Comparison of ENCODE assay signal across 9 cellular contexts in genomic region chr18:31490387-31490786, GRCh38. TPM values are rescaled to one million over a fixed set of nuclear protein-coding genes. Genes with fewer than 3 reads are reported as not detected.
A peak's percentile ranks its signal among the peaks of the same experiment; 100 is the strongest.
DNase-seq lines count a peak whose midpoint lies in the region; ATAC-seq and TF ChIP-seq lines count a peak whose summit lies in the region.
"Had no signal": no experiment of that assay in that cellular context is flagged by ENCODE, and none has a peak within 500 bp of the region (broad histone marks: within the 10 kb centered on the region; RNA-seq: fewer than 3 reads in every experiment).

No MANE protein-coding gene starts in this region.

- ATAC-seq in GM19324 (IDR thresholded peaks at IDR 0.05; ENCODE audit: low FRiP score, unreplicated experiment) (peak; percentile 55), HG02885 (IDR thresholded peaks at IDR 0.05; ENCODE audit: poor library complexity, unreplicated experiment) (peak; percentile 93), right cardiac atrium (no peak)

- BruUV-seq in Calu3 (replicated peaks; lab: Mats Ljungman, UMichigan), result no TSS peak

- H3K36me3 Mint-ChIP-seq in Calu3 (ENCODE audit: insufficient read depth, unreplicated experiment), result peaks cover 11% of the 10 kb centered on the region
- H3K36me3 Mint-ChIP-seq: naive B cell had no signal

- no peaks in the 10 kb centered on the region for H3K9me3 Mint-ChIP-seq in Calu3 (ENCODE audit: low read depth, unreplicated experiment)

- no peaks in the 10 kb centered on the region for H3K27me3 ChIP-seq in Peyer's patch
- no peaks in the 10 kb centered on the region for H3K27me3 ChIP-seq in right cardiac atrium (ENCODE audit: control insufficient read depth, insufficient read depth)

- no peaks in the 10 kb centered on the region for H3K9me3 ChIP-seq in Peyer's patch
- no peaks in the 10 kb centered on the region for H3K9me3 ChIP-seq in right cardiac atrium (ENCODE audit: control insufficient read depth, low read length)

- TF ChIP-seq POLR2A in Peyer's patch (IDR thresholded peaks at IDR 0.05), result no peak

- H3K27ac Mint-ChIP-seq in Calu3 (ENCODE audit: unreplicated experiment), result peak overlapping the region; percentile 80

- peaks cover 0 to 8% (median 0%) of the 10 kb centered on the region in 4 donors for H3K4me1 ChIP-seq in Peyer's patch
- H3K4me1 ChIP-seq in right cardiac atrium (ENCODE audit: control insufficient read depth, insufficient read depth, low read length), result no peaks in the 10 kb centered on the region

- no peaks in the 10 kb centered on the region for H3K27me3 Mint-ChIP-seq in Calu3 (ENCODE audit: unreplicated experiment)

- peak overlapping the region in 3 of 4 donors; percentile 4 to 81 (median 78) for H3K27ac ChIP-seq in Peyer's patch
- no peak overlapping the region for H3K27ac ChIP-seq in right cardiac atrium (ENCODE audit: low read length)

- no peaks in the 10 kb centered on the region for H3K36me3 ChIP-seq in Peyer's patch

- H3K4me1 Mint-ChIP-seq in Calu3 (ENCODE audit: low read depth, unreplicated experiment), result peaks cover 61% of the 10 kb centered on the region
- H3K4me1 Mint-ChIP-seq: naive B cell had no signal

- H3K4me3 Mint-ChIP-seq in Calu3 (ENCODE audit: low read depth, unreplicated experiment), result peak overlapping the region; percentile 26
- H3K4me3 Mint-ChIP-seq: naive B cell had no signal

- TF ChIP-seq CTCF in Calu3 (IDR thresholded peaks at IDR 0.05; ENCODE audit: unreplicated experiment) (no peak), Peyer's patch (IDR thresholded peaks at IDR 0.05) (no peak)

- CTCF ChIA-PET in Calu3 (lab: Charles Lee), result interaction anchor here (0.6 to 1.1 kb wide), 3 partner anchors 23 to 170 kb away, joined by 4 to 5 read pairs (median 4); no protein-coding TSS in a partner anchor

- intact Hi-C loops in Calu3 (cut with micrococcal nuclease; ENCODE audit: unreplicated experiment), result loop anchor here (10.0 kb wide), 1 partner anchor 396 kb away; no protein-coding TSS in a partner anchor
- intact Hi-C loops in right cardiac atrium (cut with DNase I), result loop anchor here in 1 of 4 donors (10.0 kb wide), 1 partner anchor 66 kb away; no protein-coding TSS in a partner anchor

- peak; percentile 55 for DNase-seq in Calu3
- peak in 1 of 3 donors; percentile 61 for DNase-seq in Peyer's patch
- DNase-seq in activated CD8-positive, alpha-beta memory T cell treated with anti-CD3 and anti-CD28 coated beads, Interleukin-2, amount 50 U/mL, for 4 hours, result no peak
- DNase-seq in CD1c-positive myeloid dendritic cell (ENCODE audit: extremely low spot score), result no peak
- no peak for DNase-seq in right cardiac atrium
- DNase-seq in COLO668 (lab: John Stamatoyannopoulos, UW; ENCODE audit: unreplicated experiment), result no peak
- DNase-seq: naive B cell had no signal

- WGBS in right cardiac atrium, result 92% methylated on average over 1 of the region's 1 CpG

- no peak overlapping the region for H3K4me3 ChIP-seq in Peyer's patch
- no peak overlapping the region for H3K4me3 ChIP-seq in right cardiac atrium (ENCODE audit: low read length)

RNA-seq across cellular contexts. Expression of gene DSG2, which starts 7.6 kb away (rescaled TPM):
- 194 and 196 TPM in 2 replicates for total RNA-seq in Calu3 (2022)
- 100 to 1,000 TPM in 3 of 4 donors, 10 to 100 TPM in 1; 19.8 to 173 (median 128) TPM for total RNA-seq in Peyer's patch
- total RNA-seq in right cardiac atrium, result 10 to 100 TPM; 73.7 to 77.6 (median 75.2) TPM
- 24.8 TPM for polyA plus RNA-seq in right cardiac atrium

RNA-seq across cellular contexts. Expression of gene DSG3, which starts 42.8 kb away (rescaled TPM):
- total RNA-seq in Calu3 (2022) (1.2 and 1.8 TPM in 2 replicates), Peyer's patch (10 to 100 TPM in 2 of 4 donors, 1 to 10 TPM in 1, not detected in 1; 3.7 to 11.4 (median 11.0) TPM), right cardiac atrium (not detected)
- not detected for polyA plus RNA-seq in right cardiac atrium

Comparison
In these comparisons a context has a peak if more than half of its experiments do, and no peak if none do; other contexts are left out.
1. ATAC-seq: peak in GM19324 (single experiment) and HG02885 (single experiment); none in right cardiac atrium (0 of 2).